ENCODE assay signal across 8 cellular contexts in the genomic region with DNA sequence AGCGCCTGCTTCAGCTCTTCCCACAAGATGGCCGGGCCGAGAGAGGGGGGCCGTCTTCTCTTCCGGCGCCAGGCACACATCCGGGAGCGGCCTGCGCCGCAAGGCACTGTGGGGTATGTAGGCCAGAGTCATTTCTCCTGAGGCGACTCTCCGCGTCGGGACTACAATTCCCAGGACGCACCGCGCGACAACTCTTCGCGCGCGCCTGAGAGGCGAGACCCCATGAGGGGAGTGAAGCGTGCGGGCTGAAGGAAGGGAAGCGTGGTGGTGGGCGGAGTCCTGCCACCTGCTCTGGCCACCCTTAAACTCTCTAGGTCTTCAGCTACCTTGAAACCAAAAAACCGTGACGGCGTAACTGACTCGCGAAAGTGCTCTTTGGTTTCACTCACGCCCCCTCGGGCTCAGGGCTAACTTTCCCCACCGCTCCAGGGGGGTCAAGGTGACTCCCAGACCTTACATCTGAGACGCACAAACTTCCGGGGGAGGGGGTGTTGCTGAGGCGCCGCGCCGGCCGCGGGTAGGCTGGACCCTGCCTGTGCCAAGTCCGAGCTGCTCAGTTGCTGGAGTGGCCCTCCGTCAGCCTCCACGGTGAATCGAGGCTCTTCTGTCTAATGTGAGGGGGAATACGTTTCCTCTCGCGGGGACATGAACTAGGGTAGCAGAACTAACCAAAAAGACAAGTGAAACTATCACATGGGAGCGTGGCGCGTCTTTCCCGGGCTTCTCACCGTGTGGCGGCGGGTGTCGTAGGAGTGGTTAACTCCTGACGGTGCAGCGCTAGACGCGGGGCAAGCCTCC. TPM values are rescaled to one million over a fixed set of nuclear protein-coding genes. Genes with fewer than 3 reads are reported as not detected.
DNase-seq lines count a peak whose midpoint lies in the region; ATAC-seq, FAIRE-seq and TF ChIP-seq lines count a peak whose summit lies in the region.

A gene (minus strand): TSS at position 45 of the 798 bp plus-strand sequence. CDS start 102 bp downstream, outside the sequence.

- no peaks in the 10 kb centered on the region for H3K9me2 ChIP-seq in Loucy (replicated peaks; ENCODE audit: low read depth, low read length)

- peak within 1 kb of the TSS; percentile 93 for H3K4me3 Mint-ChIP-seq in natural killer cell treated with Interleukin-12 subunit alpha and Interleukin-12 subunit beta and Interleukin-15 and Interleukin-18, amount 100 ng/mL, for 72 hours

- peaks cover 57% of the 10 kb centered on the region for H3K4me1 ChIP-seq in Loucy (ENCODE audit: insufficient read depth, low read length, poor library complexity, severe bottlenecking)

- TF ChIP-seq CTCF in Loucy (conservative IDR thresholded peaks at IDR 0.05; ENCODE audit: low read length): no peak

- H3K4me1 Mint-ChIP-seq in natural killer cell treated with Interleukin-12 subunit alpha and Interleukin-12 subunit beta and Interleukin-15 and Interleukin-18, amount 100 ng/mL, for 72 hours (ENCODE audit: low read depth in 2 of 2): peaks cover 37 to 48% of the 10 kb centered on the region in 2 donors

- H3K4me3 ChIP-seq in Loucy (ENCODE audit: low read length, poor library complexity, severe bottlenecking): peak within 1 kb of the TSS; percentile 94

- H3K9ac ChIP-seq in Loucy (ENCODE audit: low read depth, low read length, poor library complexity, severe bottlenecking): peak within 1 kb of the TSS; percentile 92

- TF ChIP-seq POLR2A in H54 (IDR thresholded peaks at IDR 0.05; ENCODE audit: low read depth, low read length) (no peak; the same call in none of the 2 replicates), Raji (IDR thresholded peaks at IDR 0.05; ENCODE audit: insufficient read depth, low read depth, low read length) (peak; percentile 77)

- H3K4me2 ChIP-seq in Loucy (ENCODE audit: low read depth, low read length, poor library complexity, severe bottlenecking): peak within 1 kb of the TSS; percentile 98

- H3K9me3 Mint-ChIP-seq in natural killer cell treated with Interleukin-12 subunit alpha and Interleukin-12 subunit beta and Interleukin-15 and Interleukin-18, amount 100 ng/mL, for 72 hours: no peaks in the 10 kb centered on the region

- peaks cover 38% of the 10 kb centered on the region for H4K20me1 ChIP-seq in Loucy (ENCODE audit: insufficient read depth, low read length, poor library complexity, severe bottlenecking)

- H3K79me2 ChIP-seq in Loucy (ENCODE audit: insufficient read depth, low read length): peaks cover 47% of the 10 kb centered on the region

- peaks cover 19% of the 10 kb centered on the region for H3K36me3 ChIP-seq in Loucy (ENCODE audit: insufficient read depth, low read length)

- peak; percentile 95 to 97 for ATAC-seq in natural killer cell treated with Interleukin-12 subunit alpha and Interleukin-12 subunit beta and Interleukin-15 and Interleukin-18, amount 100 ng/mL, for 72 hours
- ATAC-seq in stimulated activated naive CD8-positive, alpha-beta T cell treated with anti-CD3 and anti-CD28 coated beads, Interleukin-15, Interleukin-2, amounts not matched to agents 100 U/mL and 50 U/mL, for 24 hours: peak; percentile 94

- peak within 1 kb of the TSS; percentile 92 for H2AFZ ChIP-seq in Loucy (ENCODE audit: low read length)

- no peaks in the 10 kb centered on the region for H3K27me3 Mint-ChIP-seq in natural killer cell treated with Interleukin-12 subunit alpha and Interleukin-12 subunit beta and Interleukin-15 and Interleukin-18, amount 100 ng/mL, for 72 hours

- DNase-seq in EH (ENCODE audit: low read depth): peak; percentile 96
- DNase-seq in H54 (ENCODE audit: insufficient read length, low spot score): peak; percentile 74
- DNase-seq in activated T-helper 9 cell treated with anti-CD3 and anti-CD28 coated beads, Interleukin-2, amount 50 U/mL, for 16 hours (ENCODE audit: low read depth): peak; percentile 94
- peak; percentile 92 for DNase-seq in fibroblast of peridontal ligament (ENCODE audit: extremely low read depth)
- DNase-seq in natural killer cell treated with Interleukin-12 subunit alpha and Interleukin-12 subunit beta and Interleukin-15 and Interleukin-18, amount 100 ng/mL, for 72 hours (ENCODE audit: low spot score): peak; percentile 96
- DNase-seq in stimulated activated naive CD8-positive, alpha-beta T cell treated with anti-CD3 and anti-CD28 coated beads, Interleukin-15, Interleukin-2, amounts not matched to agents 100 U/mL and 50 U/mL, for 24 hours: peak; percentile 93

- peaks cover 9% of the 10 kb centered on the region for H3K27me3 ChIP-seq in Loucy (ENCODE audit: insufficient read depth, low read length, poor library complexity, severe bottlenecking)

- H3K9me3 ChIP-seq in Loucy (ENCODE audit: insufficient read depth, low read depth, low read length): no peaks in the 10 kb centered on the region

- H3K36me3 Mint-ChIP-seq in natural killer cell treated with Interleukin-12 subunit alpha and Interleukin-12 subunit beta and Interleukin-15 and Interleukin-18, amount 100 ng/mL, for 72 hours: peaks cover 39% of the 10 kb centered on the region

- peaks cover 3% of the 10 kb centered on the region; the same call in 1 of the 2 replicates for H3F3A ChIP-seq in Loucy (ENCODE audit: low read depth)

- peak within 1 kb of the TSS; percentile 99 to 100 for H3K27ac Mint-ChIP-seq in natural killer cell treated with Interleukin-12 subunit alpha and Interleukin-12 subunit beta and Interleukin-15 and Interleukin-18, amount 100 ng/mL, for 72 hours

- FAIRE-seq in H54 (lab: Jason Lieb, UNC): peak; percentile 95

RNA-seq across cellular contexts. Expression of the gene that starts here (rescaled TPM):
- 100 to 1,000 TPM; 319 to 328 TPM for total RNA-seq in natural killer cell treated with Interleukin-12 subunit alpha and Interleukin-12 subunit beta and Interleukin-15 and Interleukin-18, amount 100 ng/mL, for 72 hours

Comparison
In these comparisons a context has a peak if more than half of its experiments do, and no peak if none do; other contexts are left out.
1. Peak in every context shown above with its lines: DNase-seq, ATAC-seq and H3K4me3 ChIP-seq.